ENCODE assay signal across 16 cellular contexts in the genomic region with DNA sequence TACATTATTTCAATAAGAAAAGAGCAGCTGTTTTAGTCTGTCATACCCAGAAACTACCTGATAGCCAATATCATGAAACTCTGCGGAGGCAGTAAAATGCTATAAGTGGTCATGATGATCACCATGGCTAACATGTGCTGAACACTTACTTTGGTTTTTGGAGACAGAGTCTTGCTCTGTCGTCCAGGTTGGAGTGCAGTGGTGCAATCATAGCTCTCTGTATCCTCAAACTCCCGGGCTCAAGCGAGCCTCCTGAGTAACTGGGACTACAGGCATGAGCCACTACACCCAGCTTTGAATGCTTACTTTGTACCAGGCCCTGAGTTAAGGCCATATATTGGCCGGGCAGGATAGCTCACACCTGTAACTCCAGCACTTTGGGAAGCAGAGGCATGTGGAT.
DNase-seq lines count a peak whose midpoint lies in the region; ATAC-seq, FAIRE-seq and TF ChIP-seq lines count a peak whose summit lies in the region.
"Had no signal": no experiment of that assay in that cellular context is flagged by ENCODE, and none has a peak within 500 bp of the region (broad histone marks: within the 10 kb centered on the region; RNA-seq: fewer than 3 reads in every experiment).

No MANE protein-coding gene starts in this region.

- POLR2A ChIA-PET in endothelial cell of umbilical vein (lab: Charles Lee): no interaction called here

- no peaks in the 10 kb centered on the region for H3K9me3 ChIP-seq in endothelial cell of umbilical vein (replicated peaks; ENCODE audit: control insufficient read depth, insufficient read depth, low read length)
- no peaks in the 10 kb centered on the region for H3K9me3 ChIP-seq in right lobe of liver
- no peaks in the 10 kb centered on the region for H3K9me3 ChIP-seq in gastrocnemius medialis
- H3K9me3 ChIP-seq: BLaER1 had no signal

- no peaks in the 10 kb centered on the region for H3K36me3 Mint-ChIP-seq in GM23338 (ENCODE audit: low read depth)
- H3K36me3 Mint-ChIP-seq in type B pancreatic cell: no peaks in the 10 kb centered on the region
- H3K36me3 Mint-ChIP-seq: CD14-positive monocyte; CD4-positive, alpha-beta memory T cell had no signal

- DNase-seq in GM23338 (ENCODE audit: low spot score) (no peak), endothelial cell of umbilical vein (ENCODE audit: low read depth, low spot score) (no peak), right lobe of liver (no peak), type B pancreatic cell (ENCODE audit: extremely low spot score, unreplicated experiment) (peak; percentile 8), posterior cingulate gyrus (no peak), gastrocnemius medialis (no peak)
- DNase-seq: 8988T; CD4-positive, alpha-beta memory T cell; HCEC 1CT; KG1 had no signal

- dilution Hi-C loops in endothelial cell of umbilical vein (cut with MboI; ENCODE audit: extremely low pct_ligation_motif_present, low sequenced_read_pairs): no loop called here

- H3K4me3 ChIP-seq in GM23338 (no peak overlapping the region), endothelial cell of umbilical vein (replicated peaks in 1 of 3; ENCODE audit: insufficient read depth in 1 of 3, low read depth in 1 of 3, low read length in 3 of 3) (no peak overlapping the region), right lobe of liver (no peak overlapping the region), gastrocnemius medialis (no peak overlapping the region)
- H3K4me3 ChIP-seq: BLaER1 had no signal

- H3K4me1 Mint-ChIP-seq in GM23338 (no peaks in the 10 kb centered on the region), type B pancreatic cell (ENCODE audit: unreplicated experiment) (no peaks in the 10 kb centered on the region)
- H3K4me1 Mint-ChIP-seq: CD14-positive monocyte; CD4-positive, alpha-beta memory T cell had no signal

- ATAC-seq in GM23338: no peak
- no peak for ATAC-seq in right lobe of liver
- ATAC-seq in GM21447 (IDR thresholded peaks at IDR 0.05; ENCODE audit: unreplicated experiment): no peak
- ATAC-seq in gastrocnemius medialis: no peak

- TF ChIP-seq POLR2A in endothelial cell of umbilical vein (IDR thresholded peaks at IDR 0.05; ENCODE audit: low read depth, low read length): no peak
- no peak for TF ChIP-seq POLR2A in right lobe of liver (IDR thresholded peaks at IDR 0.05)
- no peak for TF ChIP-seq POLR2A in gastrocnemius medialis (IDR thresholded peaks at IDR 0.05)

- FAIRE-seq in endothelial cell of umbilical vein (lab: Jason Lieb, UNC): peak; percentile 8
- FAIRE-seq: G401.6, GM12892, GM18507 had no signal

- no TSS peak for BruUV-seq in endothelial cell of umbilical vein (replicated peaks; lab: Mats Ljungman, UMichigan)

- H3K27ac ChIP-seq in GM23338 (ENCODE audit: low read depth) (no peak overlapping the region), endothelial cell of umbilical vein (ENCODE audit: insufficient read depth, low read depth, low read length) (no peak overlapping the region), right lobe of liver (peak overlapping the region in 2 of 3 donors; percentile 96 to 99), gastrocnemius medialis (no peak overlapping the region)
- H3K27ac ChIP-seq: BLaER1 had no signal

- H3K4me1 ChIP-seq in GM23338 (ENCODE audit: insufficient read depth) (no peaks in the 10 kb centered on the region), endothelial cell of umbilical vein (ENCODE audit: control insufficient read depth, extremely low read depth, insufficient read depth, low read length) (no peaks in the 10 kb centered on the region), right lobe of liver (peaks cover 0 to 41% (median 19%) of the 10 kb centered on the region in 4 donors), gastrocnemius medialis (no peaks in the 10 kb centered on the region)
- H3K4me1 ChIP-seq: BLaER1 had no signal

- H3K9me1 ChIP-seq in endothelial cell of umbilical vein (replicated peaks; ENCODE audit: control insufficient read depth, extremely low read depth, insufficient read depth, low read length): no peaks in the 10 kb centered on the region

- in situ Hi-C loops in gastrocnemius medialis (cut with MboI; ENCODE audit: low sequenced_read_pairs in 4 of 4): no loop called here

- H4K20me1 ChIP-seq in GM23338 (replicated peaks; ENCODE audit: insufficient read depth) (no peaks in the 10 kb centered on the region), endothelial cell of umbilical vein (replicated peaks; ENCODE audit: control insufficient read depth, extremely low read depth, insufficient read depth, low read length) (no peaks in the 10 kb centered on the region)
- H4K20me1 ChIP-seq: BLaER1 had no signal

- WGBS in right lobe of liver (ENCODE audit: insufficient coverage, low coverage, low lambda C conversion rate, missing lambda C conversion rate): 100% methylated on average over 1 of the region's 5 CpGs

- H3K27me3 ChIP-seq in GM23338 (ENCODE audit: insufficient read depth): no peaks in the 10 kb centered on the region
- no peaks in the 10 kb centered on the region for H3K27me3 ChIP-seq in endothelial cell of umbilical vein (ENCODE audit: control insufficient read depth in 2 of 2, insufficient read depth in 2 of 2, low read length in 2 of 2)
- H3K27me3 ChIP-seq in right lobe of liver: no peaks in the 10 kb centered on the region
- no peaks in the 10 kb centered on the region for H3K27me3 ChIP-seq in gastrocnemius medialis
- H3K27me3 ChIP-seq: BLaER1 had no signal

- H3K9me3 Mint-ChIP-seq in GM23338 (no peaks in the 10 kb centered on the region), type B pancreatic cell (no peaks in the 10 kb centered on the region)
- H3K9me3 Mint-ChIP-seq: CD4-positive, alpha-beta memory T cell had no signal

- H3K9ac ChIP-seq in endothelial cell of umbilical vein (replicated peaks; ENCODE audit: extremely low read depth, insufficient read depth, low read length): no peak overlapping the region
- H3K9ac ChIP-seq: BLaER1 had no signal

- H3K27ac Mint-ChIP-seq in GM23338 (no peak overlapping the region), type B pancreatic cell (no peak overlapping the region)
- H3K27ac Mint-ChIP-seq: CD14-positive monocyte; CD4-positive, alpha-beta memory T cell had no signal

- TF ChIP-seq CTCF in GM23338 (conservative IDR thresholded peaks at IDR 0.05; ENCODE audit: low read depth in 2 of 2) (no peak), endothelial cell of umbilical vein (IDR thresholded peaks at IDR 0.05; ENCODE audit: extremely low read depth in 1 of 2, insufficient read depth in 1 of 2, low read depth in 1 of 2, low read length in 2 of 2) (no peak), right lobe of liver (IDR thresholded peaks at IDR 0.05) (no peak), type B pancreatic cell (conservative IDR thresholded peaks at IDR 0.05) (no peak), gastrocnemius medialis (IDR thresholded peaks at IDR 0.05 in 4 of 5, conservative IDR thresholded peaks at IDR 0.05 in 1 of 5) (no peak)

- H3K79me2 ChIP-seq in GM23338 (replicated peaks; ENCODE audit: insufficient read depth) (no peaks in the 10 kb centered on the region), endothelial cell of umbilical vein (ENCODE audit: control insufficient read depth, insufficient read depth, low read length) (no peaks in the 10 kb centered on the region)

- H2AFZ ChIP-seq in GM23338: 0 out of 2 replicates have a peak overlapping the region, but pooled peaks have one; percentile 32
- H2AFZ ChIP-seq in endothelial cell of umbilical vein (ENCODE audit: low read depth, low read length): no peak overlapping the region

- H3K4me2 ChIP-seq in GM23338 (no peak overlapping the region), endothelial cell of umbilical vein (ENCODE audit: insufficient read depth, low read length) (no peak overlapping the region)
- H3K4me2 ChIP-seq: BLaER1 had no signal

- CTCF ChIA-PET in endothelial cell of umbilical vein (lab: Charles Lee): interaction anchor here (0.6 to 1.7 kb wide), 3 partner anchors 43 to 1165 kb away, joined by 3 to 6 read pairs (median 3); no protein-coding TSS in a partner anchor

- H3K36me3 ChIP-seq in GM23338 (ENCODE audit: insufficient read depth) (no peaks in the 10 kb centered on the region), endothelial cell of umbilical vein (ENCODE audit: control insufficient read depth in 2 of 2, extremely low read depth in 1 of 2, insufficient read depth in 2 of 2, low read length in 2 of 2) (no peaks in the 10 kb centered on the region), right lobe of liver (no peaks in the 10 kb centered on the region), gastrocnemius medialis (no peaks in the 10 kb centered on the region)
- H3K36me3 ChIP-seq: BLaER1 had no signal

- H3K4me3 Mint-ChIP-seq in GM23338 (no peak overlapping the region), type B pancreatic cell (no peak overlapping the region)
- H3K4me3 Mint-ChIP-seq: CD14-positive monocyte; CD4-positive, alpha-beta memory T cell had no signal

- H3K9me2 ChIP-seq in GM23338 (ENCODE audit: insufficient read depth): no peaks in the 10 kb centered on the region

- H3F3A ChIP-seq in GM23338 (replicated peaks; ENCODE audit: low read depth): no peaks in the 10 kb centered on the region

- H3K27me3 Mint-ChIP-seq in GM23338 (ENCODE audit: insufficient read depth, low read depth, poor library complexity) (no peaks in the 10 kb centered on the region), type B pancreatic cell (no peaks in the 10 kb centered on the region)

- intact Hi-C loops in endothelial cell of umbilical vein (cut with micrococcal nuclease): no loop called here
- intact Hi-C loops in right lobe of liver (cut with DNase I): no loop called here
- intact Hi-C loops in posterior cingulate gyrus (cut with DNase I): no loop called here
- intact Hi-C loops in gastrocnemius medialis (cut with DNase I; ENCODE audit: low total_unique reads): no loop called here

TF ChIP-seq in GM23338, 12 proteins besides CTCF, POLR2A, EP300 and RAD21 (continues in another document):
- TF ChIP-seq NANOG (IDR thresholded peaks at IDR 0.05; ENCODE audit: borderline replicate concordance): no peak

TF ChIP-seq in endothelial cell of umbilical vein, 7 proteins besides CTCF, POLR2A, EP300 and RAD21:
- TF ChIP-seq EZH2 (IDR thresholded peaks at IDR 0.05; ENCODE audit: borderline replicate concordance, low read depth, low read length, severe bottlenecking) (no peak), MYC (IDR thresholded peaks at IDR 0.05; ENCODE audit: low read depth, low read length) (no peak), FOS (IDR thresholded peaks at IDR 0.05; ENCODE audit: borderline replicate concordance, insufficient read depth, low read length) (no peak), POLR2AphosphoS5 (IDR thresholded peaks at IDR 0.05; ENCODE audit: insufficient read depth, low read depth, low read length) (no peak), GATA2 (IDR thresholded peaks at IDR 0.05; ENCODE audit: insufficient read depth, insufficient read length, low read depth, low read length) (no peak), JUN (IDR thresholded peaks at IDR 0.05; ENCODE audit: borderline replicate concordance, insufficient read depth, insufficient read length, low read depth) (no peak)
- TF ChIP-seq, protein P1, sequence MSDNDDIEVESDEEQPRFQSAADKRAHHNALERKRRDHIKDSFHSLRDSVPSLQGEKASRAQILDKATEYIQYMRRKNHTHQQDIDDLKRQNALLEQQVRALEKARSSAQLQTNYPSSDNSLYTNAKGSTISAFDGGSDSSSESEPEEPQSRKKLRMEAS (IDR thresholded peaks at IDR 0.05; ENCODE audit: insufficient read depth, insufficient read length): no peak
TF ChIP-seq in endothelial cell of umbilical vein: peak in this region for 0.

Comparison
In these comparisons a context has a peak if more than half of its experiments do, and no peak if none do; other contexts are left out.
1. H3K27ac ChIP-seq: peak in right lobe of liver (2 of 3); none in GM23338 (single experiment), endothelial cell of umbilical vein (single experiment) and gastrocnemius medialis (0 of 4).